ENCODE assay signal across 1 cellular context in the genomic region with DNA sequence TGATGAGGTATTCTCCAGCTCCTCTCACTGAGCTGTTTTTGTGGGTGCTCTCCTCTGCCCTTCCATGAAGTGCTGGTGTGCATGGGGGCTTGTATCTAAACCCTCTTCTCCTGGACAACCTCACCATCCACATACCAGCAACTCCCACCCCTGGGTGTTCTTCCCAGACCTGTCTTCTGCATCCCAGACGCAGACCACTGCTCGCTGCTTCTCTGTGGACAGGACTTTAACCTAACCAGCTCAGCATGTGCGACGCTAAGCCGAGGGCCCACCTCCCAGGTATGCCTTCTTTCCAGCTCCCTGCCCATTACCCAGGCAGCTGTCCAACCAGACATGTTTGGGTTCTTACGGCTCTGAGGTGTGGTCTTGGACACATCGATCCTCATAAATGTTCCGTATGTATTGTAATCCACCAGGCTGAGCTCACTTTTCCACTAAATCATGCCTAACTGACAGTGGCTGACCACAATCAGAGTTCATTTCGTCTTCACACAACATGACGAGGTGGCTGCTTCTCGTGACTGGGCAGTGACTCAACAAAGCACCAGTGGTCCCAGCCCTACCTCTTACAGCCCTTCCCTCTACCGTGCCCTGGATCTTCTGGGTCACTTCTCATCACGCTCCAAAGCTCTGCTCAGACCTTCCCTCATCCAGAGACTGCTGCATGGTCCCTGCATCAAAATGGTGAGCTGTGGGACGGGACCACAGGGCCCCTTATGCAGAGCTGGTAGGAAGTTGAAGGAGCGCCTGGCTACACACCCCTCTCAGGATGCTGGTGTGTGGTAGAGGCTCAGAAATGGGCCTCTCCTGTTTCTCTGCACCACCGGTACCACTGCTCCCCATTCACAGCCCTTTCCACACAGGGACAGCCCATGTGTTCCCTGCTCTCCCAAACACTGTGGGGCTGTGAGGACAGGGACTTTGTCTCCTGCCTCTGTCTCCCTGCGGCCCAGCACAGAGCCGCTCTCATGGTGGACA.
A peak's percentile ranks its signal among the peaks of the same experiment; 100 is the strongest.
TF ChIP-seq lines count a peak whose summit lies in the region.

No MANE protein-coding gene starts in this region.

TF ChIP-seq in HepG2, 621 proteins besides CTCF, POLR2A, EP300 and RAD21:
- TF ChIP-seq FOSL2 (CRISPR knock-in tag; IDR thresholded peaks at IDR 0.05) (0 out of 2 replicates have a peak, but pooled peaks have one; percentile 15), HCFC1 (IDR thresholded peaks at IDR 0.05; ENCODE audit: low read depth, low read length) (no peak)
